Comparison of ENCODE assay signal across 9 cellular contexts in the genomic region with DNA sequence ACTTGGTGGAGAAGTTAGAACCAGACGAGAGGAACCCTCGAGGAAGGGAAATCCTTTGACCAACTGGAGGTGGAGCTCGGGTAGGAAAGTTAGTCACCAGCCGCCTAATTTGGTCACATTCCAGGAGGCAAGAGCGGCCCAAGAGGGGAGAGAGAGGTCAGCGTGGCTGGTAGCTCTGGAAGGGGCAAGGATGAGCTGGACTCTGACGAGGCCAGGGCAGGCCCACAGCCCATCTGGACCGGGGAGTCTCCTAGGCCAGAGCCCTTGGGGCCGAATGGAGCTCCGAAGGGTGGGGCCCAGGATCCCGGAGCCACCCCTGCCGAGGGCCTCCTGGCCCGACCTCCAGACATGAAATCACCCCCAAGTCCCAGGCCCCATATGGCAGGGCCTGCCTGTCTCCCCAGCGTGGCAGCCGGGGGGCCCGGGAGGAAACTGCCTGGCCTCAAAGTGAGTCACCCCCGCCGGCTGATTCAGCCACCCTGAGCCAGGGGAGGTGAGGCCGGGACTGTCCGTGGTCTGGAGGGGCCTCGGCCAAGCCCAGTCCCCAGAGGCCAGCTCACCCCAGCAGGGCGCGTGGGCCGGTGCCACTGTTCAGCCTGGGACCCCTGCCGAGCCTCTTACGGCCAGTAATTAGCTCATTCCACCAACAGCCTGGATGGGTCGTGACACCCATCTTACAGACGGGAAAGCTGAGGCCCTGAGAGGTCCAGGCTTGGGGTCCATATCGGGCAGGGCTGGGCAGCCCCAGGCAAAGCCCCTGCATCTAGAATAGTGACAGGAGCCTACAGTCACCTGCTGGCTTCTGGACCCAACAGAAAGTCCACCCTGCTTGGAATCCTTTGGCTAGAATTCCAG. TPM values are rescaled to one million over a fixed set of nuclear protein-coding genes. Genes with fewer than 3 reads are reported as not detected.
DNase-seq lines count a peak whose midpoint lies in the region; ATAC-seq, FAIRE-seq and TF ChIP-seq lines count a peak whose summit lies in the region.
"Had no signal": no experiment of that assay in that cellular context is flagged by ENCODE, and none has a peak within 500 bp of the region (broad histone marks: within the 10 kb centered on the region; RNA-seq: fewer than 3 reads in every experiment).

No MANE protein-coding gene starts in this region.

- intact Hi-C loops in naive thymus-derived CD4-positive, alpha-beta T cell (cut with micrococcal nuclease), result no loop called here

- H3K4me3 Mint-ChIP-seq in naive thymus-derived CD4-positive, alpha-beta T cell, result no peak overlapping the region

- TF ChIP-seq POLR2A in A549 (IDR thresholded peaks at IDR 0.05; ENCODE audit: low read length), result no peak

- POLR2A ChIA-PET in A549 (lab: Yijun Ruan, JAX), result interaction anchor here (3.4 kb wide), 1 partner anchor 24 kb away, joined by 16 read pairs; a partner anchor contains a TSS
- POLR2A ChIA-PET in naive thymus-derived CD4-positive, alpha-beta T cell (lab: Charles Lee), result no interaction called here

- TF ChIP-seq RAD21 in A549 (conservative IDR thresholded peaks at IDR 0.05 in 1 of 2, IDR thresholded peaks at IDR 0.05 in 1 of 2), result no peak; a peak in 1 of 5 replicates

- TF ChIP-seq CTCF in A549 (IDR thresholded peaks at IDR 0.05), result no peak
- TF ChIP-seq CTCF in astrocyte of the cerebellum (IDR thresholded peaks at IDR 0.05; ENCODE audit: low read depth, low read length, missing control alignments), result no peak

- H3K4me2 ChIP-seq in A549, result peak overlapping the region; percentile 40

- peaks cover 0 to 3% (median 0%) of the 10 kb centered on the region in 7 donors for H3K4me1 Mint-ChIP-seq in naive thymus-derived CD4-positive, alpha-beta T cell

- no peaks in the 10 kb centered on the region for H3K27me3 Mint-ChIP-seq in naive thymus-derived CD4-positive, alpha-beta T cell

- no peak overlapping the region for H3K27ac Mint-ChIP-seq in naive thymus-derived CD4-positive, alpha-beta T cell

- H3K4me1 ChIP-seq in A549, result peaks cover 48% of the 10 kb centered on the region
- H3K4me1 ChIP-seq in naive thymus-derived CD4-positive, alpha-beta T cell (ENCODE audit: control insufficient read depth in 2 of 2, insufficient read depth in 2 of 2, low read length in 2 of 2), result no peaks in the 10 kb centered on the region

- H3K27me3 ChIP-seq in naive thymus-derived CD4-positive, alpha-beta T cell (ENCODE audit: control insufficient read depth in 2 of 2, insufficient read depth in 2 of 2, low read length in 2 of 2), result no peaks in the 10 kb centered on the region

- peak; percentile 76 to 81 for DNase-seq in A549 (ENCODE audit: low read depth in 1 of 2, low spot score in 1 of 2)
- DNase-seq in H4 (ENCODE audit: low spot score), result peak; percentile 90
- peak; percentile 48 for DNase-seq in astrocyte of the cerebellum (ENCODE audit: low read depth)
- peak; percentile 81 for DNase-seq in kidney glomerular epithelial cell (lab: John Stamatoyannopoulos, UW)
- no peak for DNase-seq in NCI-H146 (lab: John Stamatoyannopoulos, UW)
- no peak for DNase-seq in NCI-H2107 treated with DMSO at 0.1 percent for 48 hours (lab: John Stamatoyannopoulos, UW; ENCODE audit: unreplicated experiment)
- no peak for DNase-seq in naive thymus-derived CD4-positive, alpha-beta T cell

- H3K4me3 ChIP-seq in A549, result no peak overlapping the region
- H3K4me3 ChIP-seq in astrocyte of the cerebellum (ENCODE audit: low read depth, low read length), result no peak overlapping the region
- H3K4me3 ChIP-seq in naive thymus-derived CD4-positive, alpha-beta T cell (ENCODE audit: low read length), result no peak overlapping the region

- H3K27ac ChIP-seq in A549, result peak overlapping the region; percentile 79 to 96
- no peak overlapping the region for H3K27ac ChIP-seq in naive thymus-derived CD4-positive, alpha-beta T cell (ENCODE audit: low read depth, low read length)

- no peak; a peak in 1 of 5 replicates for TF ChIP-seq EP300 in A549 (IDR thresholded peaks at IDR 0.05)

- WGBS in A549 (ENCODE audit: missing lambda C conversion rate), result 25% methylated on average over 20 of the region's 29 CpGs

- in situ Hi-C loops in astrocyte of the cerebellum (cut with HindIII; ENCODE audit: low sequenced_read_pairs), result no loop called here

- CTCF ChIA-PET in A549 (lab: Yijun Ruan, JAX), result interaction anchor here (0.9 to 2.8 kb wide), 5 partner anchors 10 to 222 kb away, joined by 3 to 11 read pairs (median 5); a partner anchor contains a TSS
- CTCF ChIA-PET in naive thymus-derived CD4-positive, alpha-beta T cell (lab: Charles Lee), result no interaction called here

- no peak for FAIRE-seq in A549 (lab: Jason Lieb, UNC)
- FAIRE-seq: colon had no signal

- H3K36me3 ChIP-seq in naive thymus-derived CD4-positive, alpha-beta T cell (ENCODE audit: control insufficient read depth in 2 of 3, insufficient read depth in 3 of 3, low read length in 3 of 3), result no peaks in the 10 kb centered on the region

- peaks cover 0 to 6% (median 4%) of the 10 kb centered on the region in 5 donors for H3K36me3 Mint-ChIP-seq in naive thymus-derived CD4-positive, alpha-beta T cell

- H3K9me3 ChIP-seq in A549, result no peaks in the 10 kb centered on the region; the same call in 2 of the 3 replicates
- peaks cover 0 to 5% (median 0%) of the 10 kb centered on the region in 3 experiments for H3K9me3 ChIP-seq in naive thymus-derived CD4-positive, alpha-beta T cell (ENCODE audit: control insufficient read depth in 2 of 3, low read length in 3 of 3)

- ATAC-seq in A549 (peak; percentile 27 to 52), HG03175 (IDR thresholded peaks at IDR 0.05; ENCODE audit: unreplicated experiment) (no peak)
- ATAC-seq in naive thymus-derived CD4-positive, alpha-beta T cell, result no peak

- peaks cover 0 to 6% (median 3%) of the 10 kb centered on the region in 11 donors for H3K9me3 Mint-ChIP-seq in naive thymus-derived CD4-positive, alpha-beta T cell

TF ChIP-seq in A549, 52 proteins besides CTCF, POLR2A, EP300 and RAD21 (continues in another document):
- TF ChIP-seq CBX8 (IDR thresholded peaks at IDR 0.05) (no peak), KDM1A (IDR thresholded peaks at IDR 0.05; ENCODE audit: low read depth) (no peak), ESRRA (IDR thresholded peaks at IDR 0.05; ENCODE audit: borderline replicate concordance, low read length) (no peak), RFX5 (IDR thresholded peaks at IDR 0.05) (no peak), NPAS2 (CRISPR knock-in tag; IDR thresholded peaks at IDR 0.05; ENCODE audit: borderline replicate concordance) (no peak), EHMT2 (IDR thresholded peaks at IDR 0.05; ENCODE audit: low read depth) (no peak), CBX2 (IDR thresholded peaks at IDR 0.05; ENCODE audit: borderline replicate concordance, low read depth) (no peak), POLR2AphosphoS2 (conservative IDR thresholded peaks at IDR 0.05; ENCODE audit: low read length) (no peak), JUN (IDR thresholded peaks at IDR 0.05) (0 out of 5 replicates have a peak, but pooled peaks of 1 of the 2 experiments have one; percentile 45), CHD4 (IDR thresholded peaks at IDR 0.05; ENCODE audit: borderline replicate concordance) (no peak), RARB (CRISPR knock-in tag; IDR thresholded peaks at IDR 0.05) (no peak), EHF (CRISPR knock-in tag; IDR thresholded peaks at IDR 0.05) (no peak), HOXA7 (CRISPR knock-in tag; IDR thresholded peaks at IDR 0.05) (no peak), MYC (IDR thresholded peaks at IDR 0.05; ENCODE audit: borderline replicate concordance, low read length) (no peak), ZNF302 (CRISPR knock-in tag; IDR thresholded peaks at IDR 0.05) (no peak)
- TF ChIP-seq, protein P1, sequence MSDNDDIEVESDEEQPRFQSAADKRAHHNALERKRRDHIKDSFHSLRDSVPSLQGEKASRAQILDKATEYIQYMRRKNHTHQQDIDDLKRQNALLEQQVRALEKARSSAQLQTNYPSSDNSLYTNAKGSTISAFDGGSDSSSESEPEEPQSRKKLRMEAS (IDR thresholded peaks at IDR 0.05), result peak; percentile 88
- TF ChIP-seq, protein P2, sequence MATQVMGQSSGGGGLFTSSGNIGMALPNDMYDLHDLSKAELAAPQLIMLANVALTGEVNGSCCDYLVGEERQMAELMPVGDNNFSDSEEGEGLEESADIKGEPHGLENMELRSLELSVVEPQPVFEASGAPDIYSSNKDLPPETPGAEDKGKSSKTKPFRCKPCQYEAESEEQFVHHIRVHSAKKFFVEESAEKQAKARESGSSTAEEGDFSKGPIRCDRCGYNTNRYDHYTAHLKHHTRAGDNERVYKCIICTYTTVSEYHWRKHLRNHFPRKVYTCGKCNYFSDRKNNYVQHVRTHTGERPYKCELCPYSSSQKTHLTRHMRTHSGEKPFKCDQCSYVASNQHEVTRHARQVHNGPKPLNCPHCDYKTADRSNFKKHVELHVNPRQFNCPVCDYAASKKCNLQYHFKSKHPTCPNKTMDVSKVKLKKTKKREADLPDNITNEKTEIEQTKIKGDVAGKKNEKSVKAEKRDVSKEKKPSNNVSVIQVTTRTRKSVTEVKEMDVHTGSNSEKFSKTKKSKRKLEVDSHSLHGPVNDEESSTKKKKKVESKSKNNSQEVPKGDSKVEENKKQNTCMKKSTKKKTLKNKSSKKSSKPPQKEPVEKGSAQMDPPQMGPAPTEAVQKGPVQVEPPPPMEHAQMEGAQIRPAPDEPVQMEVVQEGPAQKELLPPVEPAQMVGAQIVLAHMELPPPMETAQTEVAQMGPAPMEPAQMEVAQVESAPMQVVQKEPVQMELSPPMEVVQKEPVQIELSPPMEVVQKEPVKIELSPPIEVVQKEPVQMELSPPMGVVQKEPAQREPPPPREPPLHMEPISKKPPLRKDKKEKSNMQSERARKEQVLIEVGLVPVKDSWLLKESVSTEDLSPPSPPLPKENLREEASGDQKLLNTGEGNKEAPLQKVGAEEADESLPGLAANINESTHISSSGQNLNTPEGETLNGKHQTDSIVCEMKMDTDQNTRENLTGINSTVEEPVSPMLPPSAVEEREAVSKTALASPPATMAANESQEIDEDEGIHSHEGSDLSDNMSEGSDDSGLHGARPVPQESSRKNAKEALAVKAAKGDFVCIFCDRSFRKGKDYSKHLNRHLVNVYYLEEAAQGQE (IDR thresholded peaks at IDR 0.05), result no peak
- TF ChIP-seq, protein P3, sequence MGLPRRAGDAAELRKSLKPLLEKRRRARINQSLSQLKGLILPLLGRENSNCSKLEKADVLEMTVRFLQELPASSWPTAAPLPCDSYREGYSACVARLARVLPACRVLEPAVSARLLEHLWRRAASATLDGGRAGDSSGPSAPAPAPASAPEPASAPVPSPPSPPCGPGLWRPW (IDR thresholded peaks at IDR 0.05), result no peak

RNA-seq across cellular contexts. Expression of a gene that starts 23.5 kb away (rescaled TPM):
- polyA plus RNA-seq in A549 (2011; rRNA removed) (11.3 and 12.8 TPM in 2 replicates), A549 (2017; fragmentation: RNase III; extraction: RNeasy Plus Mini Kit Qiagen cat#74134 plus additional on column Dnase treatment) (14.2 to 16.3 TPM (median 14.9 TPM) in 3 replicates)
- 7.4 and 8.4 TPM in 2 replicates for polyA plus RNA-seq in A549 (2012; cell fraction: cytosol; rRNA removed)
- 8.7 and 12.6 TPM in 2 replicates for polyA plus RNA-seq in A549 (2012; cell fraction: nucleus; rRNA removed)
- polyA minus RNA-seq in A549 (2011; rRNA and poly(A)+ RNA removed), result 34.7 and 41.5 TPM in 2 replicates
- 37.3 and 38.6 TPM in 2 replicates for total RNA-seq in H4 (2014; rRNA removed; shearing (Covaris generic))
- 1 to 10 TPM in 2 of 5 experiments, under 1 TPM in 2, not detected in 1; 0.16 to 2.6 (median 1.1) TPM for total RNA-seq in naive thymus-derived CD4-positive, alpha-beta T cell
- polyA plus RNA-seq in naive thymus-derived CD4-positive, alpha-beta T cell, result not detected

Comparison
In these comparisons a context has a peak if more than half of its experiments do, and no peak if none do; other contexts are left out.
1. ATAC-seq: peak in A549 (2 of 2); none in HG03175 (single experiment) and naive thymus-derived CD4-positive, alpha-beta T cell (single experiment).
2. DNase-seq: peak in A549 (2 of 2), H4 (single experiment), astrocyte of the cerebellum (single experiment) and kidney glomerular epithelial cell (single experiment); none in NCI-H146 (single experiment), NCI-H2107 treated with DMSO at 0.1 percent for 48 hours (single experiment) and naive thymus-derived CD4-positive, alpha-beta T cell (0 of 9).
3. RNA of a gene that starts 23.5 kb away (total RNA-seq): 37.3 to 38.6 TPM in H4; 0.16 to 2.6 TPM in naive thymus-derived CD4-positive, alpha-beta T cell; every median in the first group is over 10 times any median in the second.